Comparison of ENCODE assay signal across 11 cellular contexts in the genomic region with DNA sequence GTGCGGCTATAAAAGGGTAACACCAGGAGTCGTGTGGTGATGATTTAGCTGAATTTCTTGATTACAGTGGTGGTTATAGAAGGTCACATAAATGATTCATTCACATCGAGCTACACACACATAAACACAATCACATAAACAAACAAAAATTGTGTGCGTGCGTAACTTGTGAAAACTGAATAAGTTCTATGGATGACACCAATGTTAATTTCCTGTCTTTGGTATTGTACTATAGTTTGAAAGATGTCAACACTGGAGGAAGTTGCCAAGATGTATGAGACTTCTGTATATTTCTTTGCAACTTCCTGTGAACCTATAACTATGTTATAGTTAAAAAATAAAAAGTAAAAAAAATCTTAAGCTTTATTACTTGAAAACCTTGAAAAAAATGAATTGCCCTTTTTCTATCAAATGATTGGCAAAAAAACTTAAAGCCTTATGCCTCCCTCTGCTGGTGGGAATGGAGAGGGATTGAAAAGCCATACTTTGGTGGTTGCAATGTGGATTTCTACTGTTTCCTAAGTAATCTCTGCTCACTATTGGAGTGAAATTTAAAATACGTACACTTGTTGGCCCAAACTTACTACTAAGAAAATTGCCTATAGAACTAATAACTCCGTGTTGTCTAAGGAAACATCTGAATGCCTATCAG.
DNase-seq lines count a peak whose midpoint lies in the region; ATAC-seq, FAIRE-seq and TF ChIP-seq lines count a peak whose summit lies in the region.
"Had no signal": no experiment of that assay in that cellular context is flagged by ENCODE, and none has a peak within 500 bp of the region (broad histone marks: within the 10 kb centered on the region; RNA-seq: fewer than 3 reads in every experiment).

No MANE protein-coding gene starts in this region.

- no peaks in the 10 kb centered on the region for H3K27me3 ChIP-seq in right cardiac atrium (ENCODE audit: control insufficient read depth, insufficient read depth)

- no peak overlapping the region for H3K4me3 ChIP-seq in right cardiac atrium (ENCODE audit: low read length)
- H3K4me3 ChIP-seq: mucosa of descending colon had no signal

- peak; percentile 23 for TF ChIP-seq CTCF in GM10266 (IDR thresholded peaks at IDR 0.05; ENCODE audit: control insufficient read depth, insufficient read depth, low read depth, missing control alignments)

- no peak for ATAC-seq in right cardiac atrium
- ATAC-seq in HG02852 (IDR thresholded peaks at IDR 0.05; ENCODE audit: unreplicated experiment) = no peak
- no peak for ATAC-seq in GM18511 (IDR thresholded peaks at IDR 0.05; ENCODE audit: unreplicated experiment)
- ATAC-seq: mucosa of descending colon had no signal

- peak overlapping the region; percentile 76 for H3K27ac ChIP-seq in right cardiac atrium (ENCODE audit: low read length)

- peak; percentile 39 for DNase-seq in ACHN
- peak; percentile 16 for DNase-seq in GM10266 (ENCODE audit: extremely low spot score)
- peak; percentile 15 for DNase-seq in RCC 7860 (ENCODE audit: low spot score)
- DNase-seq in right cardiac atrium = no peak
- no peak for DNase-seq in activated effector memory CD4-positive, alpha-beta T cell treated with anti-CD3 and anti-CD28 coated beads, Interleukin-2, amount 50 U/mL, for 16 hours
- DNase-seq in mucosa of gallbladder (ENCODE audit: low spot score) = no peak
- DNase-seq: activated effector memory CD4-positive, alpha-beta T cell treated with Interleukin-2 at 50 U/mL for 16 hours had no signal

- WGBS in right cardiac atrium = 59% methylated on average over 7 of the region's 7 CpGs

- H3K9me3 ChIP-seq in right cardiac atrium (ENCODE audit: control insufficient read depth, low read length) = no peaks in the 10 kb centered on the region
- H3K9me3 ChIP-seq: mucosa of descending colon had no signal

- in situ Hi-C loops in ACHN (cut with HindIII; ENCODE audit: low pct_ligation_motif_present, low pct_unique_long_range_greater_than_20kb, low sequenced_read_pairs) = no loop called here

- intact Hi-C loops in right cardiac atrium (cut with DNase I) = no loop called here

- H3K4me1 ChIP-seq in right cardiac atrium (ENCODE audit: control insufficient read depth, insufficient read depth, low read length) = no peaks in the 10 kb centered on the region

- peak; percentile 62 for FAIRE-seq in RCC 7860 (lab: Jason Lieb, UNC)
- FAIRE-seq: GM18507 had no signal

Comparison
In these comparisons a context has a peak if more than half of its experiments do, and no peak if none do; other contexts are left out.
1. DNase-seq: peak in ACHN (single experiment), GM10266 (single experiment) and RCC 7860 (single experiment); none in right cardiac atrium (0 of 3), activated effector memory CD4-positive, alpha-beta T cell treated with anti-CD3 and anti-CD28 coated beads, Interleukin-2, amount 50 U/mL, for 16 hours (single experiment) and mucosa of gallbladder (single experiment).